ENCODE assay signal across 17 cellular contexts in genomic region chr1:118841521-118841920, GRCh38.
"Had no signal": no experiment of that assay in that cellular context is flagged by ENCODE, and none has a peak within 500 bp of the region (broad histone marks: within the 10 kb centered on the region; RNA-seq: fewer than 3 reads in every experiment).

No MANE protein-coding gene starts in this region.

- H3K9me3 ChIP-seq: body of pancreas, sigmoid colon, upper lobe of left lung had no signal

- H3K27me3 ChIP-seq: body of pancreas, heart left ventricle, sigmoid colon, upper lobe of left lung had no signal

- H3K4me3 ChIP-seq: body of pancreas, coronary artery, heart left ventricle, sigmoid colon, upper lobe of left lung had no signal

- DNase-seq: activated CD4-positive, alpha-beta T cell treated with anti-CD3 and anti-CD28 coated beads, Interleukin-2, amount 50 U/mL, for 48 hours; activated CD4-positive, CD25-positive, alpha-beta regulatory T cell; activated CD8-positive, alpha-beta memory T cell treated with anti-CD3 and anti-CD28 coated beads, Interleukin-2, amount 10 ng/mL, durations not matched to agents 7 days and 5 days; activated effector memory CD4-positive, alpha-beta T cell treated with Interleukin-2 at 50 U/mL for 16 hours; activated T-cell treated with anti-CD3 and anti-CD28 coated beads, Interleukin-2, amount 50 U/mL, for 24 hours; body of pancreas; central memory CD4-positive, alpha-beta T cell; effector CD4-positive, alpha-beta T cell; foreskin melanocyte; heart left ventricle; left colon; mammary epithelial cell; naive thymus-derived CD8-positive, alpha-beta T cell; sigmoid colon; stimulated activated CD4-positive, alpha-beta T cell treated with anti-CD3 and anti-CD28 coated beads, Interleukin-12 subunit alpha, Interleukin-12 subunit beta, amount 100 ng/mL, for 4 hours; upper lobe of left lung had no signal

- ATAC-seq: activated CD8-positive, alpha-beta memory T cell treated with anti-CD3 and anti-CD28 coated beads, Interleukin-2, amount 10 ng/mL, durations not matched to agents 7 days and 5 days; body of pancreas; heart left ventricle; left colon; naive thymus-derived CD8-positive, alpha-beta T cell had no signal

- H3K27ac ChIP-seq: body of pancreas, coronary artery, heart left ventricle, sigmoid colon, upper lobe of left lung had no signal

- H3K4me1 ChIP-seq: body of pancreas, heart left ventricle, sigmoid colon, upper lobe of left lung had no signal

- H3K36me3 ChIP-seq: heart left ventricle, sigmoid colon, upper lobe of left lung had no signal
